Comparison of ENCODE assay signal across 34 cellular contexts in the genomic region with DNA sequence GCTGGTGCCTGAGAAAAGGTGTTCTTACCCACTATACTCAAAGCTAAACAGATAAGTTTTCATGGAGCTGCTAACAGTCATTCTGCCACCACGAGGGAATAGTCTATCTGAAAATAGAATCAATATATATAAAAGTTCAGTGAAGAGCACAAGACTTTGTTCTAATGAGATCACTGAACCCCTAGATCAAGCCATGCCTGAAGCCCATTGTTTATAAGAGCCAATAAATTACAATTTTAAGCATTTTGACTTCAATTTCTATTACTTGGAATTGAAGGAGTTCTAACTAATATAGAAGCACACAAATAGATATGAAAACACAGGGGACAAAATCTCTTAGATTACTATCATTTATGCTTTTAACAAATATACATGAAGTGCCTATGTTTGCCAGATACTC.
"Had no signal": no experiment of that assay in that cellular context is flagged by ENCODE, and none has a peak within 500 bp of the region (broad histone marks: within the 10 kb centered on the region; RNA-seq: fewer than 3 reads in every experiment).

No MANE protein-coding gene starts in this region.

- H3K36me3 ChIP-seq: MG63 had no signal

- H3K27me3 ChIP-seq: MG63 had no signal

- DNase-seq: Karpas-422, Kasumi-1, MG63, MM.1S, MV-4-11, NCI-H1048, NCI-H1092, NCI-H1092 treated with DMSO at 0.1 percent for 48 hours, NCI-H1105, NCI-H1105 treated with DMSO at 0.1 percent for 48 hours, NCI-H1417, NCI-H1417 treated with DMSO at 0.1 percent for 48 hours, NCI-H1436, NCI-H1436 treated with DMSO at 0.1 percent for 48 hours, NCI-H146, NCI-H1694, NCI-H1694 treated with DMSO at 0.1 percent for 48 hours, NCI-H187, NCI-H187 treated with DMSO at 0.1 percent for 48 hours, NCI-H1930, NCI-H2029, NCI-H2029 treated with DMSO at 0.1 percent for 48 hours, NCI-H2081, NCI-H2081 treated with DMSO at 0.1 percent for 48 hours, NCI-H2107, NCI-H2171, NCI-H2171 treated with DMSO at 0.1 percent for 48 hours, NCI-H2227 treated with DMSO at 0.1 percent for 48 hours, NCI-H226, NCI-H345, NCI-H446, NCI-H446 treated with DMSO at 0.1 percent for 48 hours, NCI-H510A, NCI-H510A treated with DMSO at 0.1 percent for 48 hours had no signal

- H3K4me3 ChIP-seq: MG63 had no signal
